ENCODE assay signal across 26 cellular contexts in the genomic region with DNA sequence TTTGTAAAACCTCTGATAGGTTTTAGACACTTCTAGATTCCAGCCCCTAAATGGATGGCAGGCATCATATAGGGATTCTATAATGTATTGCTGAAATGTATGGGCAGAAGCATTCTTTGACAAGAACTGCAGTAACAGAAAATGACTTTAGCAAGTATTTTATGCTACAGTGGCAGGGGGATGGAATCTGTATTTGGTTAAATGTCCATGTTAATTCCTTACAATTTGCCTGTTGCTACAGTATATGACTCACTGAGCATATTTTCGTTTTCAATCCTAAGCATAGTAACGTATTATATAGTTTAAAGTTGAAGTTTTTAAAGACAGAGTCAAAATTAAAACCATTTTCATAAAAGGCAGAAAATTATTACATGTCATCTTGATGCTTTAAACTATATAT.
"Had no signal": no experiment of that assay in that cellular context is flagged by ENCODE, and none has a peak within 500 bp of the region (broad histone marks: within the 10 kb centered on the region; RNA-seq: fewer than 3 reads in every experiment).

No MANE protein-coding gene starts in this region.

- H3K27me3 ChIP-seq: ovary, stomach, testis, thyroid gland, transverse colon, upper lobe of left lung, vagina had no signal

- H3K4me1 ChIP-seq: left ventricle myocardium inferior, stomach, testis, thyroid gland, upper lobe of left lung had no signal

- H3K27me3 Mint-ChIP-seq: progenitor cell of endocrine pancreas had no signal

- H3K36me3 Mint-ChIP-seq: naive thymus-derived CD4-positive, alpha-beta T cell; natural killer cell treated with Interleukin-12 subunit alpha and Interleukin-12 subunit beta and Interleukin-15 and Interleukin-18, amount 100 ng/mL, for 72 hours; stimulated activated naive B cell treated with anti-CD40 and anti-IgM and Interleukin-4, amounts not matched to agents 10 μg/mL and 1 μg/mL and 100 μg/mL, for 72 hours had no signal

- H3K9me3 ChIP-seq: left ventricle myocardium inferior, mucosa of descending colon, ovary, stomach, testis, thyroid gland, transverse colon, upper lobe of left lung, vagina had no signal

- H3K4me1 Mint-ChIP-seq: naive thymus-derived CD4-positive, alpha-beta T cell; stimulated activated naive B cell treated with anti-CD40 and anti-IgM and Interleukin-4, amounts not matched to agents 10 μg/mL and 1 μg/mL and 100 μg/mL, for 72 hours had no signal

- DNase-seq: islet precursor cell; left ventricle myocardium inferior; mesendoderm; midbrain; mucosa of descending colon; naive thymus-derived CD4-positive, alpha-beta T cell; ovary; retina; stimulated activated CD4-positive, alpha-beta T cell treated with anti-CD3 and anti-CD28 coated beads, Interleukin-12 subunit alpha, Interleukin-12 subunit beta, amount 100 ng/mL, for 4 hours; stimulated activated CD4-positive, alpha-beta T cell treated with anti-CD3 and anti-CD28 coated beads, Interleukin-15, amount 100 ng/mL, for 24 hours; stimulated activated CD4-positive, alpha-beta T cell treated with anti-CD3 and anti-CD28 coated beads, Interleukin-2, amount 100 ng/mL, for 24 hours; stimulated activated CD4-positive, alpha-beta T cell treated with anti-CD3 and anti-CD28 coated beads, Interleukin-4, amount 100 ng/mL, for 1 hour; stimulated activated naive B cell treated with anti-CD40 and anti-IgM and Interleukin-4, amounts not matched to agents 10 μg/mL and 1 μg/mL and 100 μg/mL, for 72 hours; stimulated activated naive CD8-positive, alpha-beta T cell treated with anti-CD3 and anti-CD28 coated beads, Interleukin-15, Interleukin-2, amounts not matched to agents 100 U/mL and 50 U/mL, for 24 hours; stomach; testis; thyroid gland; transverse colon; upper lobe of left lung had no signal

- H3K4me3 Mint-ChIP-seq: naive thymus-derived CD4-positive, alpha-beta T cell; natural killer cell treated with Interleukin-12 subunit alpha and Interleukin-12 subunit beta and Interleukin-15 and Interleukin-18, amount 100 ng/mL, for 72 hours; stimulated activated naive B cell treated with anti-CD40 and anti-IgM and Interleukin-4, amounts not matched to agents 10 μg/mL and 1 μg/mL and 100 μg/mL, for 72 hours had no signal

- H3K27ac Mint-ChIP-seq: naive thymus-derived CD4-positive, alpha-beta T cell; natural killer cell treated with Interleukin-12 subunit alpha and Interleukin-12 subunit beta and Interleukin-15 and Interleukin-18, amount 100 ng/mL, for 72 hours; progenitor cell of endocrine pancreas; stimulated activated naive B cell treated with anti-CD40 and anti-IgM and Interleukin-4, amounts not matched to agents 10 μg/mL and 1 μg/mL and 100 μg/mL, for 72 hours had no signal

- H3K4me3 ChIP-seq: left ventricle myocardium inferior, lung, mucosa of descending colon, ovary, skin epidermis, stomach, testis, thyroid gland, transverse colon, upper lobe of left lung, vagina had no signal

- ATAC-seq: mucosa of descending colon; naive thymus-derived CD4-positive, alpha-beta T cell; natural killer cell treated with Interleukin-12 subunit alpha and Interleukin-12 subunit beta and Interleukin-15 and Interleukin-18, amount 100 ng/mL, for 72 hours; right cardiac atrium; sciatic nerve; stimulated activated naive B cell treated with anti-CD40 and anti-IgM and Interleukin-4, amounts not matched to agents 10 μg/mL and 1 μg/mL and 100 μg/mL, for 72 hours; stimulated activated naive CD8-positive, alpha-beta T cell treated with anti-CD3 and anti-CD28 coated beads, Interleukin-15, Interleukin-2, amounts not matched to agents 100 U/mL and 50 U/mL, for 24 hours had no signal

- H3K9me3 Mint-ChIP-seq: naive thymus-derived CD4-positive, alpha-beta T cell; natural killer cell treated with Interleukin-12 subunit alpha and Interleukin-12 subunit beta and Interleukin-15 and Interleukin-18, amount 100 ng/mL, for 72 hours; stimulated activated naive B cell treated with anti-CD40 and anti-IgM and Interleukin-4, amounts not matched to agents 10 μg/mL and 1 μg/mL and 100 μg/mL, for 72 hours had no signal

- H3K27ac ChIP-seq: left ventricle myocardium inferior, ovary, skin epidermis, stomach, testis, thyroid gland, upper lobe of left lung, vagina had no signal

- H3K36me3 ChIP-seq: left ventricle myocardium inferior, ovary, stomach, thyroid gland, transverse colon, upper lobe of left lung, vagina had no signal
